Comparison of ENCODE assay signal across 15 cellular contexts in genomic region chr2:163625632-163626031, GRCh38.
DNase-seq lines count a peak whose midpoint lies in the region; ATAC-seq and TF ChIP-seq lines count a peak whose summit lies in the region.
"Had no signal": no experiment of that assay in that cellular context is flagged by ENCODE, and none has a peak within 500 bp of the region (broad histone marks: within the 10 kb centered on the region; RNA-seq: fewer than 3 reads in every experiment).

No MANE protein-coding gene starts in this region.

- DNase-seq in PC-9, result no peak
- DNase-seq in epithelial cell of prostate (ENCODE audit: low read depth, low spot score), result no peak
- no peak for DNase-seq in breast epithelium (ENCODE audit: low spot score in 2 of 2)
- DNase-seq in HFFc6, result no peak
- DNase-seq: DMS53, GF-D8, HCEC 1CT, Karpas-422 had no signal

- H3K4me3 Mint-ChIP-seq in HFFc6, result no peak overlapping the region

- H3K4me1 ChIP-seq in PC-9 (replicated peaks; ENCODE audit: insufficient read depth) (peaks cover 20% of the 10 kb centered on the region), breast epithelium (no peaks in the 10 kb centered on the region)
- H3K4me1 ChIP-seq: BLaER1 had no signal

- no peak overlapping the region for H3K27ac Mint-ChIP-seq in HFFc6

- H3K27me3 Mint-ChIP-seq in HFFc6 (ENCODE audit: insufficient read depth), result no peaks in the 10 kb centered on the region

- H3K9me2 ChIP-seq in PC-9 (ENCODE audit: insufficient read depth), result no peaks in the 10 kb centered on the region

- H3K27ac ChIP-seq in PC-9, result peak overlapping the region; percentile 67
- H3K27ac ChIP-seq in epithelial cell of prostate, result peak overlapping the region; percentile 30
- no peak overlapping the region for H3K27ac ChIP-seq in breast epithelium
- H3K27ac ChIP-seq: 22Rv1, BLaER1 had no signal

- TF ChIP-seq POLR2A in breast epithelium (IDR thresholded peaks at IDR 0.05), result no peak

- no peak overlapping the region; the same call in 1 of the 2 replicates for H2AFZ ChIP-seq in PC-9

- H3K9me3 Mint-ChIP-seq in HFFc6, result no peaks in the 10 kb centered on the region; the same call in 1 of the 2 replicates

- peaks cover under 1% of the 10 kb centered on the region for H3K4me1 Mint-ChIP-seq in HFFc6 (ENCODE audit: low read depth)

- no TSS peak for BruUV-seq in PC-9 (replicated peaks; lab: Mats Ljungman, UMichigan)

- ATAC-seq in GM18520 (IDR thresholded peaks at IDR 0.05; ENCODE audit: unreplicated experiment), result peak; percentile 40
- peak; percentile 48 for ATAC-seq in HG02884 (IDR thresholded peaks at IDR 0.05; ENCODE audit: unreplicated experiment)
- no peak for ATAC-seq in HG02973 (IDR thresholded peaks at IDR 0.05; ENCODE audit: unreplicated experiment)
- ATAC-seq in GM18867 (IDR thresholded peaks at IDR 0.05; ENCODE audit: unreplicated experiment), result no peak
- ATAC-seq: K562 had no signal

- H3K27me3 ChIP-seq in PC-9 (ENCODE audit: insufficient read depth, low read depth) (no peaks in the 10 kb centered on the region), breast epithelium (no peaks in the 10 kb centered on the region)
- H3K27me3 ChIP-seq: BLaER1 had no signal

- POLR2A ChIA-PET in PC-9 (lab: Charles Lee; ENCODE audit: unreplicated experiment), result no interaction called here

- no peaks in the 10 kb centered on the region for H3K79me2 ChIP-seq in PC-9 (ENCODE audit: low read depth)

- H4K20me1 ChIP-seq in PC-9 (ENCODE audit: insufficient read depth), result no peaks in the 10 kb centered on the region
- H4K20me1 ChIP-seq: BLaER1 had no signal

- TF ChIP-seq CTCF in PC-9 (conservative IDR thresholded peaks at IDR 0.05), result no peak
- no peak for TF ChIP-seq CTCF in breast epithelium (IDR thresholded peaks at IDR 0.05)
- TF ChIP-seq CTCF in HFFc6 (IDR thresholded peaks at IDR 0.05), result no peak

- H3K36me3 Mint-ChIP-seq in HFFc6 (ENCODE audit: low read depth), result no peaks in the 10 kb centered on the region

- H3K36me3 ChIP-seq in PC-9 (ENCODE audit: low read depth) (no peaks in the 10 kb centered on the region), breast epithelium (no peaks in the 10 kb centered on the region)
- H3K36me3 ChIP-seq: BLaER1 had no signal

- CTCF ChIA-PET in PC-9 (lab: Charles Lee), result no interaction called here

- H3K4me2 ChIP-seq in PC-9, result peak overlapping the region; percentile 55; the same call in 1 of the 2 replicates
- H3K4me2 ChIP-seq: BLaER1 had no signal

- H3K4me3 ChIP-seq in PC-9, result no peak overlapping the region
- no peak overlapping the region for H3K4me3 ChIP-seq in breast epithelium
- H3K4me3 ChIP-seq: BLaER1, K562 had no signal

- H3K9me3 ChIP-seq in PC-9 (ENCODE audit: insufficient read depth, low read depth) (no peaks in the 10 kb centered on the region), breast epithelium (no peaks in the 10 kb centered on the region)
- H3K9me3 ChIP-seq: BLaER1 had no signal

- peaks cover 10% of the 10 kb centered on the region for H3F3A ChIP-seq in PC-9 (ENCODE audit: insufficient read depth, low read depth)

- intact Hi-C loops in PC-9 (cut with micrococcal nuclease; ENCODE audit: unreplicated experiment), result loop anchor here (5.0 kb wide), 1 partner anchor 112 kb away; the partner anchor contains the start of gene FIGN
- intact Hi-C loops in breast epithelium (cut with DNase I; ENCODE audit: low total_unique reads), result no loop called here

Comparison
In these comparisons a context has a peak if more than half of its experiments do, and no peak if none do; other contexts are left out.
1. ATAC-seq: peak in GM18520 (single experiment) and HG02884 (single experiment); none in HG02973 (single experiment) and GM18867 (single experiment).
2. H3K27ac ChIP-seq: peak in PC-9 (single experiment) and epithelial cell of prostate (single experiment); none in breast epithelium (0 of 2).